9 cellular contexts compared by ENCODE assay signal in genomic region chr7:20220824-20221547, GRCh38. TPM values are rescaled to one million over a fixed set of nuclear protein-coding genes. Genes with fewer than 3 reads are reported as not detected.
DNase-seq lines count a peak whose midpoint lies in the region; ATAC-seq and TF ChIP-seq lines count a peak whose summit lies in the region.
"Had no signal": no experiment of that assay in that cellular context is flagged by ENCODE, and none has a peak within 500 bp of the region (broad histone marks: within the 10 kb centered on the region; RNA-seq: fewer than 3 reads in every experiment).

No MANE protein-coding gene starts in this region.

- H3K4me1 Mint-ChIP-seq in activated CD8-positive, alpha-beta T cell treated with anti-CD3 and anti-CD28 coated beads for 36 hours (ENCODE audit: low read depth), result peaks cover 16% of the 10 kb centered on the region
- peaks cover 5% of the 10 kb centered on the region for H3K4me1 Mint-ChIP-seq in activated CD8-positive, alpha-beta T cell treated with anti-CD3 and anti-CD28 coated beads, Interleukin-2, amount 10 ng/mL, durations not matched to agents 7 days and 5 days (ENCODE audit: low read depth)

- H3K9me3 Mint-ChIP-seq in activated CD8-positive, alpha-beta T cell treated with anti-CD3 and anti-CD28 coated beads for 36 hours, result no peaks in the 10 kb centered on the region
- H3K9me3 Mint-ChIP-seq in activated CD8-positive, alpha-beta T cell treated with anti-CD3 and anti-CD28 coated beads, Interleukin-2, amount 10 ng/mL, durations not matched to agents 7 days and 5 days (ENCODE audit: insufficient read depth), result no peaks in the 10 kb centered on the region

- TF ChIP-seq CTCF in activated CD8-positive, alpha-beta T cell treated with anti-CD3 and anti-CD28 coated beads for 36 hours (IDR thresholded peaks at IDR 0.05), result no peak
- TF ChIP-seq CTCF in gastroesophageal sphincter (IDR thresholded peaks at IDR 0.05) (no peak), transverse colon (IDR thresholded peaks at IDR 0.05) (no peak)

- H3K36me3 ChIP-seq in gastroesophageal sphincter, result no peaks in the 10 kb centered on the region
- H3K36me3 ChIP-seq in transverse colon, result no peaks in the 10 kb centered on the region

- peak; percentile 46 for ATAC-seq in activated CD8-positive, alpha-beta T cell treated with anti-CD3 and anti-CD28 coated beads for 36 hours
- ATAC-seq in activated CD8-positive, alpha-beta T cell treated with anti-CD3 and anti-CD28 coated beads, Interleukin-2, amount 10 ng/mL, durations not matched to agents 7 days and 5 days, result no peak
- peak; percentile 40 for ATAC-seq in gastroesophageal sphincter
- no peak for ATAC-seq in GM21786 (IDR thresholded peaks at IDR 0.05; ENCODE audit: unreplicated experiment)
- ATAC-seq: A549 had no signal

- in situ Hi-C loops in transverse colon (cut with MboI; ENCODE audit: low pct_ligation_motif_present in 1 of 4, low pct_unique_long_range_greater_than_20kb in 1 of 4, low sequenced_read_pairs in 3 of 4), result no loop called here

- H3K27me3 ChIP-seq in gastroesophageal sphincter (no peaks in the 10 kb centered on the region), transverse colon (no peaks in the 10 kb centered on the region)

- H3K4me3 ChIP-seq in gastroesophageal sphincter (no peak overlapping the region), transverse colon (no peak overlapping the region)
- H3K4me3 ChIP-seq: A549 had no signal

- H3K9me3 ChIP-seq in gastroesophageal sphincter (no peaks in the 10 kb centered on the region), transverse colon (no peaks in the 10 kb centered on the region)
- H3K9me3 ChIP-seq: A549 had no signal

- CTCF ChIA-PET in activated CD8-positive, alpha-beta T cell treated with anti-CD3 and anti-CD28 coated beads for 36 hours (lab: Charles Lee), result no interaction called here
- CTCF ChIA-PET in activated CD8-positive, alpha-beta T cell treated with anti-CD3 and anti-CD28 coated beads, Interleukin-2, amount 10 ng/mL, durations not matched to agents 7 days and 5 days (lab: Charles Lee), result no interaction called here

- peak overlapping the region; percentile 67 for H3K27ac Mint-ChIP-seq in activated CD8-positive, alpha-beta T cell treated with anti-CD3 and anti-CD28 coated beads for 36 hours
- no peak overlapping the region for H3K27ac Mint-ChIP-seq in activated CD8-positive, alpha-beta T cell treated with anti-CD3 and anti-CD28 coated beads, Interleukin-2, amount 10 ng/mL, durations not matched to agents 7 days and 5 days

- H3K4me3 Mint-ChIP-seq in activated CD8-positive, alpha-beta T cell treated with anti-CD3 and anti-CD28 coated beads for 36 hours, result no peak overlapping the region
- no peak overlapping the region for H3K4me3 Mint-ChIP-seq in activated CD8-positive, alpha-beta T cell treated with anti-CD3 and anti-CD28 coated beads, Interleukin-2, amount 10 ng/mL, durations not matched to agents 7 days and 5 days

- no peak for DNase-seq in activated CD8-positive, alpha-beta T cell treated with anti-CD3 and anti-CD28 coated beads for 36 hours
- no peak for DNase-seq in activated CD8-positive, alpha-beta T cell treated with anti-CD3 and anti-CD28 coated beads, Interleukin-2, amount 10 ng/mL, durations not matched to agents 7 days and 5 days
- DNase-seq in OCI-M1 (lab: John Stamatoyannopoulos, UW) (peak; percentile 71), transverse colon (peak; percentile 24), islet precursor cell (no peak), iPS-NIHi11 (ENCODE audit: low spot score) (no peak)

- POLR2A ChIA-PET in activated CD8-positive, alpha-beta T cell treated with anti-CD3 and anti-CD28 coated beads for 36 hours (lab: Charles Lee), result no interaction called here
- POLR2A ChIA-PET in activated CD8-positive, alpha-beta T cell treated with anti-CD3 and anti-CD28 coated beads, Interleukin-2, amount 10 ng/mL, durations not matched to agents 7 days and 5 days (lab: Charles Lee), result no interaction called here

- TF ChIP-seq POLR2A in gastroesophageal sphincter (IDR thresholded peaks at IDR 0.05), result no peak
- no peak for TF ChIP-seq POLR2A in transverse colon (IDR thresholded peaks at IDR 0.05)

- WGBS in gastroesophageal sphincter (ENCODE audit: low coverage in 1 of 2), 2 donors, result 35 to 40% methylated on average over 4 of the region's 4 CpGs
- 16 to 26% methylated on average over 4 of the region's 4 CpGs for WGBS in transverse colon (ENCODE audit: low coverage in 1 of 2), 2 donors

- H3K27ac ChIP-seq in gastroesophageal sphincter (peak overlapping the region; percentile 23 to 55 (median 36)), transverse colon (peak overlapping the region; percentile 85 to 88 (median 85))
- H3K27ac ChIP-seq: A549 had no signal

- peaks cover 0 to 15% (median 4%) of the 10 kb centered on the region in 3 donors for H3K4me1 ChIP-seq in gastroesophageal sphincter
- H3K4me1 ChIP-seq in transverse colon, result peaks cover 23 to 49% (median 29%) of the 10 kb centered on the region in 4 donors

- intact Hi-C loops in activated CD8-positive, alpha-beta T cell treated with anti-CD3 and anti-CD28 coated beads for 36 hours (cut with micrococcal nuclease), result no loop called here
- intact Hi-C loops in transverse colon (cut with DNase I; ENCODE audit: low total_unique reads), result no loop called here

- TF ChIP-seq EP300 in gastroesophageal sphincter (IDR thresholded peaks at IDR 0.05) (no peak), transverse colon (IDR thresholded peaks at IDR 0.05; ENCODE audit: low read depth) (no peak)

- peaks cover 12% of the 10 kb centered on the region for H3K27me3 Mint-ChIP-seq in activated CD8-positive, alpha-beta T cell treated with anti-CD3 and anti-CD28 coated beads for 36 hours
- H3K27me3 Mint-ChIP-seq in activated CD8-positive, alpha-beta T cell treated with anti-CD3 and anti-CD28 coated beads, Interleukin-2, amount 10 ng/mL, durations not matched to agents 7 days and 5 days (ENCODE audit: low read depth), result peaks cover 3% of the 10 kb centered on the region

- no peaks in the 10 kb centered on the region for H3K36me3 Mint-ChIP-seq in activated CD8-positive, alpha-beta T cell treated with anti-CD3 and anti-CD28 coated beads for 36 hours (ENCODE audit: low read depth)
- H3K36me3 Mint-ChIP-seq in activated CD8-positive, alpha-beta T cell treated with anti-CD3 and anti-CD28 coated beads, Interleukin-2, amount 10 ng/mL, durations not matched to agents 7 days and 5 days (ENCODE audit: low read depth), result no peaks in the 10 kb centered on the region

RNA-seq across cellular contexts. Expression of gene MACC1, which starts 3.8 kb away (rescaled TPM):
- total RNA-seq in activated CD8-positive, alpha-beta T cell treated with anti-CD3 and anti-CD28 coated beads for 36 hours, result under 1 TPM; 0.14 to 0.38 TPM
- under 1 TPM; 0.39 to 0.55 TPM for total RNA-seq in activated CD8-positive, alpha-beta T cell treated with anti-CD3 and anti-CD28 coated beads, Interleukin-2, amount 10 ng/mL, durations not matched to agents 7 days and 5 days
- total RNA-seq in gastroesophageal sphincter (1 to 10 TPM in 1 of 4 donors, under 1 TPM in 3; under 0.01 to 2.9 (median 0.25) TPM), transverse colon (1 to 10 TPM; 5.2 to 9.8 (median 7.2) TPM)

Comparison
In these comparisons a context has a peak if more than half of its experiments do, and no peak if none do; other contexts are left out.
1. ATAC-seq: peak in activated CD8-positive, alpha-beta T cell treated with anti-CD3 and anti-CD28 coated beads for 36 hours (single experiment) and gastroesophageal sphincter (single experiment); none in activated CD8-positive, alpha-beta T cell treated with anti-CD3 and anti-CD28 coated beads, Interleukin-2, amount 10 ng/mL, durations not matched to agents 7 days and 5 days (single experiment) and GM21786 (single experiment).
2. DNase-seq: peak in OCI-M1 (single experiment) and transverse colon (single experiment); none in activated CD8-positive, alpha-beta T cell treated with anti-CD3 and anti-CD28 coated beads for 36 hours (single experiment), activated CD8-positive, alpha-beta T cell treated with anti-CD3 and anti-CD28 coated beads, Interleukin-2, amount 10 ng/mL, durations not matched to agents 7 days and 5 days (single experiment), islet precursor cell (single experiment) and iPS-NIHi11 (single experiment).